Comparison of ENCODE assay signal across 9 cellular contexts in genomic region chr11:68373810-68374501, GRCh38.
A peak's percentile ranks its signal among the peaks of the same experiment; 100 is the strongest.
DNase-seq lines count a peak whose midpoint lies in the region; ATAC-seq lines count a peak whose summit lies in the region.
"Had no signal": no experiment of that assay in that cellular context is flagged by ENCODE, and none has a peak within 500 bp of the region (broad histone marks: within the 10 kb centered on the region; RNA-seq: fewer than 3 reads in every experiment).

No MANE protein-coding gene starts in this region.

- no peak overlapping the region for H3K27ac ChIP-seq in effector memory CD4-positive, alpha-beta T cell (ENCODE audit: insufficient read depth, low read length, poor library complexity, severe bottlenecking)

- peak; percentile 15 for DNase-seq in CD1c-positive myeloid dendritic cell (ENCODE audit: extremely low spot score)
- peak; percentile 16 for DNase-seq in SK-MEL-5 (ENCODE audit: low read depth, low spot score)
- peak; percentile 64 for DNase-seq in globus pallidus (ENCODE audit: low spot score)
- DNase-seq in posterior cingulate gyrus = peak; percentile 21 to 93 (median 47)
- no peak for DNase-seq in effector memory CD4-positive, alpha-beta T cell
- DNase-seq in NOMO-1 (lab: John Stamatoyannopoulos, UW; ENCODE audit: unreplicated experiment in 2 of 2) = no peak
- DNase-seq: activated CD8-positive, alpha-beta T cell treated with anti-CD3 and anti-CD28 coated beads for 36 hours had no signal

- no peaks in the 10 kb centered on the region for H3K36me3 ChIP-seq in effector memory CD4-positive, alpha-beta T cell (ENCODE audit: control insufficient read depth, insufficient read depth, low read length)

- no peaks in the 10 kb centered on the region for H3K9me3 ChIP-seq in effector memory CD4-positive, alpha-beta T cell (ENCODE audit: control insufficient read depth, low read length)

- intact Hi-C loops in posterior cingulate gyrus (cut with DNase I) = loop anchor here (10.0 kb wide), 1 partner anchor 159 kb away; the partner anchor contains the start of gene KMT5B

- no peaks in the 10 kb centered on the region for H3K27me3 ChIP-seq in effector memory CD4-positive, alpha-beta T cell (replicated peaks; ENCODE audit: control insufficient read depth, insufficient read depth, low read length, poor library complexity, severe bottlenecking)

- no peaks in the 10 kb centered on the region for H3K4me1 ChIP-seq in effector memory CD4-positive, alpha-beta T cell (ENCODE audit: control insufficient read depth, insufficient read depth, low read length, poor library complexity, severe bottlenecking)

- ATAC-seq in GM18870 (IDR thresholded peaks at IDR 0.05; ENCODE audit: unreplicated experiment) (no peak), GM19035 (IDR thresholded peaks at IDR 0.05; ENCODE audit: unreplicated experiment) (no peak)
- ATAC-seq: activated CD8-positive, alpha-beta T cell treated with anti-CD3 and anti-CD28 coated beads for 36 hours had no signal

- H3K4me3 ChIP-seq in effector memory CD4-positive, alpha-beta T cell (ENCODE audit: insufficient read depth, low read depth, low read length, poor library complexity, severe bottlenecking) = no peak overlapping the region

- in situ Hi-C loops in SK-MEL-5 (cut with HindIII; ENCODE audit: low pct_unique_long_range_greater_than_20kb, low sequenced_read_pairs) = no loop called here

Comparison
In these comparisons a context has a peak if more than half of its experiments do, and no peak if none do; other contexts are left out.
1. DNase-seq: peak in CD1c-positive myeloid dendritic cell (single experiment), SK-MEL-5 (single experiment), globus pallidus (single experiment) and posterior cingulate gyrus (10 of 10); none in effector memory CD4-positive, alpha-beta T cell (0 of 3) and NOMO-1 (0 of 2).